ENCODE assay signal across 1 cellular context in genomic region chr3:56966104-56966503, GRCh38.
TF ChIP-seq lines count a peak whose summit lies in the region.

No MANE protein-coding gene starts in this region.

TF ChIP-seq in GM12878, 131 proteins besides CTCF, POLR2A, EP300 and RAD21 (continued from another document):
- TF ChIP-seq, protein P1, sequence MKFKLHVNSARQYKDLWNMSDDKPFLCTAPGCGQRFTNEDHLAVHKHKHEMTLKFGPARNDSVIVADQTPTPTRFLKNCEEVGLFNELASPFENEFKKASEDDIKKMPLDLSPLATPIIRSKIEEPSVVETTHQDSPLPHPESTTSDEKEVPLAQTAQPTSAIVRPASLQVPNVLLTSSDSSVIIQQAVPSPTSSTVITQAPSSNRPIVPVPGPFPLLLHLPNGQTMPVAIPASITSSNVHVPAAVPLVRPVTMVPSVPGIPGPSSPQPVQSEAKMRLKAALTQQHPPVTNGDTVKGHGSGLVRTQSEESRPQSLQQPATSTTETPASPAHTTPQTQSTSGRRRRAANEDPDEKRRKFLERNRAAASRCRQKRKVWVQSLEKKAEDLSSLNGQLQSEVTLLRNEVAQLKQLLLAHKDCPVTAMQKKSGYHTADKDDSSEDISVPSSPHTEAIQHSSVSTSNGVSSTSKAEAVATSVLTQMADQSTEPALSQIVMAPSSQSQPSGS (IDR thresholded peaks at IDR 0.05; ENCODE audit: low read length): no peak
- no peak for TF ChIP-seq KLF5 (IDR thresholded peaks at IDR 0.05; ENCODE audit: partially characterized antibody)
- no peak for TF ChIP-seq KDM1A (IDR thresholded peaks at IDR 0.05; ENCODE audit: borderline replicate concordance)
